ENCODE assay signal across 14 cellular contexts in the genomic region with DNA sequence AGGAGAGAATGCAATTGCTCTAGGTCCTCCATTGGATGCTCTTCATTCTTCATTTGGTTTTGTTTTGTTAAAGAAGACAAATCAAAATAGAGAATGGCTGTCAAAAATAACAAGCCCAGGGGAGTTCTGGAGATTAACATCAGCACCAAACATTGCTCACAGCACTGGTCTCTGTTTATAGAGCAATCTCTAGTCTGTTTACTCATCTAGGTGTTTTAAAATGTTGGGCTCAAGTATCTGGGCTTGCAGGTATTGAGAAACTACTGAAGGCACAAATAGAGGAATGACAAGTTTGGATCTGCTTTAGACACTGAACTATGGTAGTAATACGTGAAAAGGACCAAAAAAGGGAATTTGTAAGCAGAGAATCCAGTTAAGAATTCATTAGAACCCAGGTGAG.
A peak's percentile ranks its signal among the peaks of the same experiment; 100 is the strongest.
DNase-seq lines count a peak whose midpoint lies in the region; ATAC-seq and TF ChIP-seq lines count a peak whose summit lies in the region.
"Had no signal": no experiment of that assay in that cellular context is flagged by ENCODE, and none has a peak within 500 bp of the region (broad histone marks: within the 10 kb centered on the region; RNA-seq: fewer than 3 reads in every experiment).

No MANE protein-coding gene starts in this region.

- H3K4me3 Mint-ChIP-seq in GM23338 (no peak overlapping the region), memory B cell (no peak overlapping the region)

- H3K27ac ChIP-seq in GM23338 (ENCODE audit: low read depth) = no peak overlapping the region
- H3K27ac ChIP-seq in PC-9 = peak overlapping the region; percentile 82
- no peak overlapping the region for H3K27ac ChIP-seq in testis
- H3K27ac ChIP-seq: VCaP had no signal

- H3K9me3 ChIP-seq in PC-9 (ENCODE audit: insufficient read depth, low read depth) (no peaks in the 10 kb centered on the region), testis (no peaks in the 10 kb centered on the region)
- H3K9me3 ChIP-seq: lower lobe of right lung had no signal

- H4K20me1 ChIP-seq in GM23338 (replicated peaks; ENCODE audit: insufficient read depth) (no peaks in the 10 kb centered on the region), PC-9 (ENCODE audit: insufficient read depth) (no peaks in the 10 kb centered on the region)

- H3K36me3 Mint-ChIP-seq in GM23338 (ENCODE audit: low read depth) = no peaks in the 10 kb centered on the region
- no peaks in the 10 kb centered on the region for H3K36me3 Mint-ChIP-seq in memory B cell

- 88 to 94% methylated on average over 1 of the region's 1 CpG for WGBS in testis, 2 donors

- H3K4me2 ChIP-seq in GM23338 (no peak overlapping the region), PC-9 (no peak overlapping the region)

- H2AFZ ChIP-seq in GM23338 (0 out of 2 replicates have a peak overlapping the region, but pooled peaks have one; percentile 6), PC-9 (no peak overlapping the region)

- no peak overlapping the region for H3K4me3 ChIP-seq in GM23338
- no peak overlapping the region for H3K4me3 ChIP-seq in PC-9
- no peak overlapping the region for H3K4me3 ChIP-seq in testis
- H3K4me3 ChIP-seq: lower lobe of right lung had no signal

- H3K27me3 ChIP-seq in GM23338 (ENCODE audit: insufficient read depth) = no peaks in the 10 kb centered on the region
- no peaks in the 10 kb centered on the region for H3K27me3 ChIP-seq in PC-9 (ENCODE audit: insufficient read depth, low read depth)
- no peaks in the 10 kb centered on the region for H3K27me3 ChIP-seq in testis

- H3K36me3 ChIP-seq in GM23338 (ENCODE audit: insufficient read depth) (no peaks in the 10 kb centered on the region), PC-9 (ENCODE audit: low read depth) (no peaks in the 10 kb centered on the region), testis (ENCODE audit: low read depth, missing control alignments) (no peaks in the 10 kb centered on the region)
- H3K36me3 ChIP-seq: lower lobe of right lung had no signal

- no peak for ATAC-seq in GM23338
- no peak for ATAC-seq in memory B cell (ENCODE audit: low read depth)

- H3F3A ChIP-seq in GM23338 (replicated peaks; ENCODE audit: low read depth) = no peaks in the 10 kb centered on the region
- H3F3A ChIP-seq in PC-9 (ENCODE audit: insufficient read depth, low read depth) = peaks cover 40% of the 10 kb centered on the region

- peaks cover 4% of the 10 kb centered on the region for H3K27me3 Mint-ChIP-seq in GM23338 (ENCODE audit: insufficient read depth, low read depth, poor library complexity)
- no peaks in the 10 kb centered on the region for H3K27me3 Mint-ChIP-seq in memory B cell

- H3K4me1 ChIP-seq in GM23338 (ENCODE audit: insufficient read depth) (no peaks in the 10 kb centered on the region; the same call in 1 of the 2 replicates), PC-9 (replicated peaks; ENCODE audit: insufficient read depth) (peaks cover 42% of the 10 kb centered on the region), testis (no peaks in the 10 kb centered on the region)

- no peak for TF ChIP-seq POLR2A in testis (IDR thresholded peaks at IDR 0.05)

- POLR2A ChIA-PET in PC-9 (lab: Charles Lee; ENCODE audit: unreplicated experiment) = interaction anchor here (0.6 to 1.0 kb wide), 2 partner anchors 79 to 129 kb away, joined by 6 read pairs; a partner anchor contains a TSS

- H3K9me2 ChIP-seq in GM23338 (ENCODE audit: insufficient read depth) = peaks cover 11% of the 10 kb centered on the region; the same call in 1 of the 2 replicates
- no peaks in the 10 kb centered on the region for H3K9me2 ChIP-seq in PC-9 (ENCODE audit: insufficient read depth)

- H3K27ac Mint-ChIP-seq in GM23338 (no peak overlapping the region), memory B cell (peak overlapping the region; percentile 49)

- H3K79me2 ChIP-seq in GM23338 (replicated peaks; ENCODE audit: insufficient read depth) (no peaks in the 10 kb centered on the region), PC-9 (ENCODE audit: low read depth) (no peaks in the 10 kb centered on the region)

- TF ChIP-seq CTCF in GM23338 (conservative IDR thresholded peaks at IDR 0.05; ENCODE audit: low read depth in 2 of 2) (no peak), PC-9 (conservative IDR thresholded peaks at IDR 0.05) (no peak), testis (IDR thresholded peaks at IDR 0.05) (no peak)

- no TSS peak for BruUV-seq in PC-9 (replicated peaks; lab: Mats Ljungman, UMichigan)

- DNase-seq in DMS53 (lab: John Stamatoyannopoulos, UW) (peak; percentile 2), DMS53 treated with DMSO at 0.1 percent for 48 hours (lab: John Stamatoyannopoulos, UW; ENCODE audit: unreplicated experiment) (no peak), GM23338 (ENCODE audit: low spot score) (no peak), PC-9 (peak in 1 of 2 experiments; percentile 69), memory B cell (ENCODE audit: low spot score in 2 of 2) (no peak), superior temporal gyrus (ENCODE audit: extremely low spot score) (no peak), testis (no peak), foreskin melanocyte (no peak)
- DNase-seq: activated T-cell treated with anti-CD3 and anti-CD28 coated beads, Interleukin-2, amount 50 U/mL, for 1 hour; amniotic stem cell; lower lobe of right lung; NCI-H2171; NK-92 treated with Interleukin-12 subunit alpha and Interleukin-12 subunit beta, amount 100 ng/mL, for 24 hours had no signal

- CTCF ChIA-PET in PC-9 (lab: Charles Lee) = no interaction called here

- intact Hi-C loops in PC-9 (cut with micrococcal nuclease; ENCODE audit: unreplicated experiment) (loop anchor here (5.0 to 10.0 kb wide), 6 partner anchors 47 to 380 kb away; no protein-coding TSS in a partner anchor), testis (cut with DNase I; ENCODE audit: low total_unique reads) (no loop called here)

- H3K4me1 Mint-ChIP-seq in GM23338 (peaks cover 9% of the 10 kb centered on the region), memory B cell (peaks cover 19% of the 10 kb centered on the region)

- H3K9me3 Mint-ChIP-seq in GM23338 (no peaks in the 10 kb centered on the region), memory B cell (no peaks in the 10 kb centered on the region)

TF ChIP-seq in GM23338, 12 proteins besides CTCF, POLR2A, EP300 and RAD21 (continues in another document):
- TF ChIP-seq NANOG (IDR thresholded peaks at IDR 0.05; ENCODE audit: borderline replicate concordance) = no peak
- no peak for TF ChIP-seq POLR2AphosphoS5 (IDR thresholded peaks at IDR 0.05; ENCODE audit: low read depth)
- TF ChIP-seq, protein P1, sequence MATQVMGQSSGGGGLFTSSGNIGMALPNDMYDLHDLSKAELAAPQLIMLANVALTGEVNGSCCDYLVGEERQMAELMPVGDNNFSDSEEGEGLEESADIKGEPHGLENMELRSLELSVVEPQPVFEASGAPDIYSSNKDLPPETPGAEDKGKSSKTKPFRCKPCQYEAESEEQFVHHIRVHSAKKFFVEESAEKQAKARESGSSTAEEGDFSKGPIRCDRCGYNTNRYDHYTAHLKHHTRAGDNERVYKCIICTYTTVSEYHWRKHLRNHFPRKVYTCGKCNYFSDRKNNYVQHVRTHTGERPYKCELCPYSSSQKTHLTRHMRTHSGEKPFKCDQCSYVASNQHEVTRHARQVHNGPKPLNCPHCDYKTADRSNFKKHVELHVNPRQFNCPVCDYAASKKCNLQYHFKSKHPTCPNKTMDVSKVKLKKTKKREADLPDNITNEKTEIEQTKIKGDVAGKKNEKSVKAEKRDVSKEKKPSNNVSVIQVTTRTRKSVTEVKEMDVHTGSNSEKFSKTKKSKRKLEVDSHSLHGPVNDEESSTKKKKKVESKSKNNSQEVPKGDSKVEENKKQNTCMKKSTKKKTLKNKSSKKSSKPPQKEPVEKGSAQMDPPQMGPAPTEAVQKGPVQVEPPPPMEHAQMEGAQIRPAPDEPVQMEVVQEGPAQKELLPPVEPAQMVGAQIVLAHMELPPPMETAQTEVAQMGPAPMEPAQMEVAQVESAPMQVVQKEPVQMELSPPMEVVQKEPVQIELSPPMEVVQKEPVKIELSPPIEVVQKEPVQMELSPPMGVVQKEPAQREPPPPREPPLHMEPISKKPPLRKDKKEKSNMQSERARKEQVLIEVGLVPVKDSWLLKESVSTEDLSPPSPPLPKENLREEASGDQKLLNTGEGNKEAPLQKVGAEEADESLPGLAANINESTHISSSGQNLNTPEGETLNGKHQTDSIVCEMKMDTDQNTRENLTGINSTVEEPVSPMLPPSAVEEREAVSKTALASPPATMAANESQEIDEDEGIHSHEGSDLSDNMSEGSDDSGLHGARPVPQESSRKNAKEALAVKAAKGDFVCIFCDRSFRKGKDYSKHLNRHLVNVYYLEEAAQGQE (IDR thresholded peaks at IDR 0.05; ENCODE audit: unreplicated experiment) = no peak
- no peak for TF ChIP-seq ZNF331 (CRISPR knock-in tag; IDR thresholded peaks at IDR 0.05; ENCODE audit: low read depth)
